1 cellular context compared by ENCODE assay signal in genomic region chr20:7855545-7855944, GRCh38.
TF ChIP-seq lines count a peak whose summit lies in the region.

No MANE protein-coding gene starts in this region.

TF ChIP-seq in Ishikawa, 13 proteins besides CTCF, POLR2A, EP300 and RAD21 (continued from another document):
- TF ChIP-seq MAX (IDR thresholded peaks at IDR 0.05) (no peak), YY1 (IDR thresholded peaks at IDR 0.05; ENCODE audit: low read depth) (no peak), ZBTB7A (IDR thresholded peaks at IDR 0.05; ENCODE audit: low read depth) (no peak)
